ENCODE assay signal across 3 cellular contexts in genomic region chr9:114075602-114076001, GRCh38.
A peak's percentile ranks its signal among the peaks of the same experiment; 100 is the strongest.
TF ChIP-seq lines count a peak whose summit lies in the region.

No MANE protein-coding gene starts in this region.

TF ChIP-seq in A549, 52 proteins besides CTCF, POLR2A, EP300 and RAD21:
- TF ChIP-seq ZFP36 (IDR thresholded peaks at IDR 0.05; ENCODE audit: borderline replicate concordance, partially characterized antibody) (peak; percentile 63), E2F6 (IDR thresholded peaks at IDR 0.05; ENCODE audit: borderline replicate concordance, low read depth) (no peak), SREBF2 (IDR thresholded peaks at IDR 0.05) (no peak)
TF ChIP-seq in A549: peak in this region for 1.

TF ChIP-seq in IMR-90, 13 proteins besides CTCF, POLR2A, EP300 and RAD21:
- TF ChIP-seq BHLHE40 (IDR thresholded peaks at IDR 0.05; ENCODE audit: low read depth, low read length): no peak
- TF ChIP-seq, protein P1, sequence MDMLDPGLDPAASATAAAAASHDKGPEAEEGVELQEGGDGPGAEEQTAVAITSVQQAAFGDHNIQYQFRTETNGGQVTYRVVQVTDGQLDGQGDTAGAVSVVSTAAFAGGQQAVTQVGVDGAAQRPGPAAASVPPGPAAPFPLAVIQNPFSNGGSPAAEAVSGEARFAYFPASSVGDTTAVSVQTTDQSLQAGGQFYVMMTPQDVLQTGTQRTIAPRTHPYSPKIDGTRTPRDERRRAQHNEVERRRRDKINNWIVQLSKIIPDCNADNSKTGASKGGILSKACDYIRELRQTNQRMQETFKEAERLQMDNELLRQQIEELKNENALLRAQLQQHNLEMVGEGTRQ (IDR thresholded peaks at IDR 0.05; ENCODE audit: low read depth, low read length): no peak
- no peak for TF ChIP-seq CHD1 (IDR thresholded peaks at IDR 0.05; ENCODE audit: low read depth, low read length)
- no peak for TF ChIP-seq RCOR1 (IDR thresholded peaks at IDR 0.05; ENCODE audit: insufficient replicate concordance, low read length)
- TF ChIP-seq FOS (IDR thresholded peaks at IDR 0.05; ENCODE audit: low read depth, low read length): no peak
- TF ChIP-seq NFE2L2 (IDR thresholded peaks at IDR 0.05; ENCODE audit: low read depth, low read length): no peak
- TF ChIP-seq MAFK (IDR thresholded peaks at IDR 0.05; ENCODE audit: low read depth, low read length): no peak
- TF ChIP-seq SMC3 (IDR thresholded peaks at IDR 0.05; ENCODE audit: low read depth, low read length): no peak
- TF ChIP-seq, protein P2, sequence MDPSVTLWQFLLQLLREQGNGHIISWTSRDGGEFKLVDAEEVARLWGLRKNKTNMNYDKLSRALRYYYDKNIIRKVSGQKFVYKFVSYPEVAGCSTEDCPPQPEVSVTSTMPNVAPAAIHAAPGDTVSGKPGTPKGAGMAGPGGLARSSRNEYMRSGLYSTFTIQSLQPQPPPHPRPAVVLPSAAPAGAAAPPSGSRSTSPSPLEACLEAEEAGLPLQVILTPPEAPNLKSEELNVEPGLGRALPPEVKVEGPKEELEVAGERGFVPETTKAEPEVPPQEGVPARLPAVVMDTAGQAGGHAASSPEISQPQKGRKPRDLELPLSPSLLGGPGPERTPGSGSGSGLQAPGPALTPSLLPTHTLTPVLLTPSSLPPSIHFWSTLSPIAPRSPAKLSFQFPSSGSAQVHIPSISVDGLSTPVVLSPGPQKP (IDR thresholded peaks at IDR 0.05; ENCODE audit: borderline replicate concordance, low read depth, low read length): no peak
- no peak for TF ChIP-seq MAZ (IDR thresholded peaks at IDR 0.05; ENCODE audit: borderline replicate concordance, low read depth, low read length)
- TF ChIP-seq MXI1 (IDR thresholded peaks at IDR 0.05; ENCODE audit: borderline replicate concordance, low read depth, low read length): no peak
- no peak for TF ChIP-seq RFX5 (IDR thresholded peaks at IDR 0.05; ENCODE audit: low read depth, low read length)
- no peak for TF ChIP-seq CEBPB (IDR thresholded peaks at IDR 0.05; ENCODE audit: low read depth, low read length)

TF ChIP-seq in HepG2, 621 proteins besides CTCF, POLR2A, EP300 and RAD21 (continues in another document):
- TF ChIP-seq TFAP4 (IDR thresholded peaks at IDR 0.05; ENCODE audit: borderline replicate concordance, low read depth) (no peak), PRDM4 (CRISPR knock-in tag; IDR thresholded peaks at IDR 0.05; ENCODE audit: borderline replicate concordance) (no peak), JDP2 (CRISPR knock-in tag; IDR thresholded peaks at IDR 0.05; ENCODE audit: borderline replicate concordance) (no peak), MYNN (CRISPR knock-in tag; IDR thresholded peaks at IDR 0.05; ENCODE audit: low read depth) (no peak), KDM5B (CRISPR knock-in tag; IDR thresholded peaks at IDR 0.05; ENCODE audit: borderline replicate concordance) (no peak), ZNF10 (CRISPR knock-in tag; IDR thresholded peaks at IDR 0.05; ENCODE audit: borderline replicate concordance, low read depth) (no peak), ZNF766 (CRISPR knock-in tag; IDR thresholded peaks at IDR 0.05; ENCODE audit: borderline replicate concordance) (no peak), EEA1 (CRISPR knock-in tag; IDR thresholded peaks at IDR 0.05; ENCODE audit: borderline replicate concordance) (no peak), AHR (CRISPR knock-in tag; IDR thresholded peaks at IDR 0.05) (no peak), ZKSCAN5 (CRISPR knock-in tag; IDR thresholded peaks at IDR 0.05) (no peak), ZNF781 (CRISPR knock-in tag; IDR thresholded peaks at IDR 0.05; ENCODE audit: borderline replicate concordance, not compliant biosample characterization) (no peak), ZNF546 (CRISPR knock-in tag; conservative IDR thresholded peaks at IDR 0.05) (no peak), RAD51 (IDR thresholded peaks at IDR 0.05; ENCODE audit: borderline replicate concordance) (no peak), KMT2A (CRISPR knock-in tag; IDR thresholded peaks at IDR 0.05) (0 out of 2 replicates have a peak, but pooled peaks have one; percentile 24), POLR2AphosphoS5 (IDR thresholded peaks at IDR 0.05; ENCODE audit: low read depth, low read length) (0 out of 2 replicates have a peak, but pooled peaks have one; percentile 21), STAT5B (CRISPR knock-in tag; IDR thresholded peaks at IDR 0.05) (no peak), CERS6 (CRISPR knock-in tag; IDR thresholded peaks at IDR 0.05) (no peak), FOSL2 (CRISPR knock-in tag; IDR thresholded peaks at IDR 0.05) (no peak), ZSCAN21 (CRISPR knock-in tag; IDR thresholded peaks at IDR 0.05; ENCODE audit: borderline replicate concordance) (no peak), ZNF256 (CRISPR knock-in tag; conservative IDR thresholded peaks at IDR 0.05) (no peak), ZNF629 (CRISPR knock-in tag; conservative IDR thresholded peaks at IDR 0.05) (no peak), ZNF501 (CRISPR knock-in tag; IDR thresholded peaks at IDR 0.05) (peak; percentile 32; the same call in 1 of the 2 replicates), FOXP1 (IDR thresholded peaks at IDR 0.05) (no peak), FOXP1 (CRISPR knock-in tag; IDR thresholded peaks at IDR 0.05) (no peak), ZNF574 (CRISPR knock-in tag; IDR thresholded peaks at IDR 0.05) (no peak), FLYWCH1 (CRISPR knock-in tag; IDR thresholded peaks at IDR 0.05) (0 out of 2 replicates have a peak, but pooled peaks have one; percentile 33), ZNF790 (CRISPR knock-in tag; IDR thresholded peaks at IDR 0.05; ENCODE audit: borderline replicate concordance) (no peak), GPN1 (CRISPR knock-in tag; IDR thresholded peaks at IDR 0.05; ENCODE audit: borderline replicate concordance) (no peak), ZNF20 (CRISPR knock-in tag; IDR thresholded peaks at IDR 0.05) (no peak), MAFG (CRISPR knock-in tag; IDR thresholded peaks at IDR 0.05) (no peak), ZBTB20 (CRISPR knock-in tag; IDR thresholded peaks at IDR 0.05; ENCODE audit: borderline replicate concordance, low read depth) (no peak), ZNF512B (CRISPR knock-in tag; IDR thresholded peaks at IDR 0.05; ENCODE audit: borderline replicate concordance) (no peak), ZSCAN20 (CRISPR knock-in tag; IDR thresholded peaks at IDR 0.05; ENCODE audit: borderline replicate concordance) (no peak), BHLHE40 (IDR thresholded peaks at IDR 0.05; ENCODE audit: low read length) (no peak), ZNF788 (CRISPR knock-in tag; IDR thresholded peaks at IDR 0.05; ENCODE audit: borderline replicate concordance) (no peak)
- TF ChIP-seq, protein P3, sequence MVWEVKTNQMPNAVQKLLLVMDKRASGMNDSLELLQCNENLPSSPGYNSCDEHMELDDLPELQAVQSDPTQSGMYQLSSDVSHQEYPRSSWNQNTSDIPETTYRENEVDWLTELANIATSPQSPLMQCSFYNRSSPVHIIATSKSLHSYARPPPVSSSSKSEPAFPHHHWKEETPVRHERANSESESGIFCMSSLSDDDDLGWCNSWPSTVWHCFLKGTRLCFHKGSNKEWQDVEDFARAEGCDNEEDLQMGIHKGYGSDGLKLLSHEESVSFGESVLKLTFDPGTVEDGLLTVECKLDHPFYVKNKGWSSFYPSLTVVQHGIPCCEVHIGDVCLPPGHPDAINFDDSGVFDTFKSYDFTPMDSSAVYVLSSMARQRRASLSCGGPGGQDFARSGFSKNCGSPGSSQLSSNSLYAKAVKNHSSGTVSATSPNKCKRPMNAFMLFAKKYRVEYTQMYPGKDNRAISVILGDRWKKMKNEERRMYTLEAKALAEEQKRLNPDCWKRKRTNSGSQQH (CRISPR knock-in tag; IDR thresholded peaks at IDR 0.05; ENCODE audit: low read depth): peak; percentile 49; the same call in 1 of the 2 replicates
- TF ChIP-seq, protein P4, sequence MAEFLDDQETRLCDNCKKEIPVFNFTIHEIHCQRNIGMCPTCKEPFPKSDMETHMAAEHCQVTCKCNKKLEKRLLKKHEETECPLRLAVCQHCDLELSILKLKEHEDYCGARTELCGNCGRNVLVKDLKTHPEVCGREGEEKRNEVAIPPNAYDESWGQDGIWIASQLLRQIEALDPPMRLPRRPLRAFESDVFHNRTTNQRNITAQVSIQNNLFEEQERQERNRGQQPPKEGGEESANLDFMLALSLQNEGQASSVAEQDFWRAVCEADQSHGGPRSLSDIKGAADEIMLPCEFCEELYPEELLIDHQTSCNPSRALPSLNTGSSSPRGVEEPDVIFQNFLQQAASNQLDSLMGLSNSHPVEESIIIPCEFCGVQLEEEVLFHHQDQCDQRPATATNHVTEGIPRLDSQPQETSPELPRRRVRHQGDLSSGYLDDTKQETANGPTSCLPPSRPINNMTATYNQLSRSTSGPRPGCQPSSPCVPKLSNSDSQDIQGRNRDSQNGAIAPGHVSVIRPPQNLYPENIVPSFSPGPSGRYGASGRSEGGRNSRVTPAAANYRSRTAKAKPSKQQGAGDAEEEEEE (CRISPR knock-in tag; IDR thresholded peaks at IDR 0.05; ENCODE audit: borderline replicate concordance): no peak
- TF ChIP-seq, protein P5, sequence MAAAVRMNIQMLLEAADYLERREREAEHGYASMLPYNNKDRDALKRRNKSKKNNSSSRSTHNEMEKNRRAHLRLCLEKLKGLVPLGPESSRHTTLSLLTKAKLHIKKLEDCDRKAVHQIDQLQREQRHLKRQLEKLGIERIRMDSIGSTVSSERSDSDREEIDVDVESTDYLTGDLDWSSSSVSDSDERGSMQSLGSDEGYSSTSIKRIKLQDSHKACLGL (CRISPR knock-in tag; IDR thresholded peaks at IDR 0.05): no peak
- TF ChIP-seq, protein P6, sequence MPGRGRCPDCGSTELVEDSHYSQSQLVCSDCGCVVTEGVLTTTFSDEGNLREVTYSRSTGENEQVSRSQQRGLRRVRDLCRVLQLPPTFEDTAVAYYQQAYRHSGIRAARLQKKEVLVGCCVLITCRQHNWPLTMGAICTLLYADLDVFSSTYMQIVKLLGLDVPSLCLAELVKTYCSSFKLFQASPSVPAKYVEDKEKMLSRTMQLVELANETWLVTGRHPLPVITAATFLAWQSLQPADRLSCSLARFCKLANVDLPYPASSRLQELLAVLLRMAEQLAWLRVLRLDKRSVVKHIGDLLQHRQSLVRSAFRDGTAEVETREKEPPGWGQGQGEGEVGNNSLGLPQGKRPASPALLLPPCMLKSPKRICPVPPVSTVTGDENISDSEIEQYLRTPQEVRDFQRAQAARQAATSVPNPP (CRISPR knock-in tag; IDR thresholded peaks at IDR 0.05): no peak
